22 cellular contexts compared by ENCODE assay signal in the genomic region with DNA sequence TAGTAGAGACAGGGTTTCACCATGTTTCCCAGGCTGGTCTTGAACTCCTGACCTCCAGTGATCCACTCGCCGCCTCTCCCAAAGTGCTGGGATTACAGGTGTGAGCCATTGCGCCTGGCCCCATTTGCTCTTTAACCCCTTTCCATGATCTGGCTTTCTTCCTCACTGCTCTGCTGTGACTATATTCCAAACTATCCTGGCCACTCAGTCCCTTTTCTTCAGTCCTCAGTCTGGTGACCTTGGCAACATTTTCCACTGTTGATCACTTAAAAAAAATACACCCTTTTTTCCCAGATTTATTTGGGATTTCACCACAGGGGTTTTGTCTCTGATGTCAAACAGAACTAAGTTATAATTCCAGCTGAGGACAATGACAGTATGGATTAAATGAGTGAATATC. TPM values are rescaled to one million over a fixed set of nuclear protein-coding genes. Genes with fewer than 3 reads are reported as not detected.
DNase-seq lines count a peak whose midpoint lies in the region; TF ChIP-seq lines count a peak whose summit lies in the region.
"Had no signal": no experiment of that assay in that cellular context is flagged by ENCODE, and none has a peak within 500 bp of the region (broad histone marks: within the 10 kb centered on the region; RNA-seq: fewer than 3 reads in every experiment).

No MANE protein-coding gene starts in this region.

- peak overlapping the region; percentile 34 for H2BK5ac ChIP-seq in mesenchymal stem cell (ENCODE audit: low read depth, low read length, poor library complexity, severe bottlenecking)

- no peak for TF ChIP-seq POLR2A in suprapubic skin (IDR thresholded peaks at IDR 0.05)

- H2AFZ ChIP-seq in mesenchymal stem cell (ENCODE audit: low read depth, low read length): no peak overlapping the region

- no peak overlapping the region for H3K23ac ChIP-seq in mesenchymal stem cell (ENCODE audit: low read length in 2 of 2)

- peak overlapping the region; percentile 71 for H3K27ac Mint-ChIP-seq in activated T-cell treated with anti-CD3 and anti-CD28 coated beads, Interleukin-2, amount 50 U/mL, for 24 hours
- H3K27ac Mint-ChIP-seq: activated CD8-positive, alpha-beta T cell treated with anti-CD3 and anti-CD28 coated beads for 36 hours; T-helper 17 cell had no signal

- H3K4me3 ChIP-seq in SJSA1: no peak overlapping the region
- H3K4me3 ChIP-seq in mesenchymal stem cell (ENCODE audit: insufficient read depth in 1 of 2, low read depth in 1 of 2, low read length in 2 of 2): no peak overlapping the region
- no peak overlapping the region for H3K4me3 ChIP-seq in suprapubic skin
- H3K4me3 ChIP-seq: BLaER1, body of pancreas, coronary artery, thyroid gland had no signal

- DNase-seq in activated T-cell treated with anti-CD3 and anti-CD28 coated beads, Interleukin-2, amount 50 U/mL, for 24 hours: no peak
- no peak for DNase-seq in activated T-cell treated with anti-CD3 and anti-CD28 coated beads, Interleukin-2, amount 50 U/mL, for 1 hour
- DNase-seq in SJSA1 (ENCODE audit: low read depth in 1 of 2, low spot score in 2 of 2) (peak in 1 of 2 experiments; percentile 12), mesenchymal stem cell (peak; percentile 47), suprapubic skin (ENCODE audit: low spot score in 2 of 2) (no peak), NCI-H1105 treated with DMSO at 0.1 percent for 48 hours (lab: John Stamatoyannopoulos, UW) (no peak), globus pallidus (ENCODE audit: low spot score) (no peak), NCI-H1436 treated with DMSO at 0.1 percent for 48 hours (lab: John Stamatoyannopoulos, UW) (no peak)
- DNase-seq: 8988T; activated CD8-positive, alpha-beta T cell treated with anti-CD3 and anti-CD28 coated beads for 36 hours; activated T-cell treated with anti-CD3 and anti-CD28 coated beads, Interleukin-2, amount 50 U/mL, for 48 hours; body of pancreas; GOT3; NCI-H1436; NCI-H524 treated with DMSO at 0.1 percent for 48 hours; SHP77 treated with DMSO at 0.1 percent for 48 hours; T-helper 17 cell; thyroid gland; WERI-Rb-1 had no signal

- peaks cover 52% of the 10 kb centered on the region for H3K4me1 ChIP-seq in SJSA1 (replicated peaks)
- H3K4me1 ChIP-seq in mesenchymal stem cell (ENCODE audit: control insufficient read depth, insufficient read depth, low read depth, low read length): peaks cover 9% of the 10 kb centered on the region
- no peaks in the 10 kb centered on the region for H3K4me1 ChIP-seq in suprapubic skin
- H3K4me1 ChIP-seq: BLaER1, thyroid gland had no signal

- no peak overlapping the region for H2AK5ac ChIP-seq in mesenchymal stem cell (ENCODE audit: low read length, severe bottlenecking)

- 71% methylated on average over 3 of the region's 3 CpGs for WGBS in mesenchymal stem cell
- 87% methylated on average over 3 of the region's 3 CpGs for WGBS in suprapubic skin

- peak overlapping the region; percentile 62 for H3K9ac ChIP-seq in mesenchymal stem cell (ENCODE audit: low read length)
- H3K9ac ChIP-seq: BLaER1 had no signal

- no peak overlapping the region for H4K91ac ChIP-seq in mesenchymal stem cell (ENCODE audit: low read length)

- H3K36me3 Mint-ChIP-seq in activated T-cell treated with anti-CD3 and anti-CD28 coated beads, Interleukin-2, amount 50 U/mL, for 24 hours (ENCODE audit: low read depth): no peaks in the 10 kb centered on the region

- H2BK12ac ChIP-seq in mesenchymal stem cell (ENCODE audit: low read length in 2 of 2): no peak overlapping the region

- peaks cover 2% of the 10 kb centered on the region for H3K27me3 Mint-ChIP-seq in activated T-cell treated with anti-CD3 and anti-CD28 coated beads, Interleukin-2, amount 50 U/mL, for 24 hours
- H3K27me3 Mint-ChIP-seq: activated CD8-positive, alpha-beta T cell treated with anti-CD3 and anti-CD28 coated beads for 36 hours; activated naive CD4-positive, alpha-beta T cell treated with anti-CD3 and anti-CD28 coated beads, Interleukin-2, amount 50 U/mL, for 24 hours had no signal

- no peak overlapping the region for H3K4me2 ChIP-seq in mesenchymal stem cell (ENCODE audit: low read length, poor library complexity, severe bottlenecking)
- H3K4me2 ChIP-seq: BLaER1 had no signal

- H3K27ac ChIP-seq in SJSA1 (peak overlapping the region; percentile 95), mesenchymal stem cell (ENCODE audit: low read length, poor library complexity, severe bottlenecking) (peak overlapping the region; percentile 97), suprapubic skin (peak overlapping the region; percentile 39)
- H3K27ac ChIP-seq: BLaER1, thyroid gland, WERI-Rb-1 had no signal

- no peaks in the 10 kb centered on the region for H3K27me3 ChIP-seq in SJSA1 (replicated peaks)
- no peaks in the 10 kb centered on the region for H3K27me3 ChIP-seq in mesenchymal stem cell (ENCODE audit: control insufficient read depth in 1 of 2, insufficient read depth in 1 of 2, low read length in 2 of 2)
- no peaks in the 10 kb centered on the region for H3K27me3 ChIP-seq in suprapubic skin
- H3K27me3 ChIP-seq: BLaER1, body of pancreas, thyroid gland had no signal

- H2BK15ac ChIP-seq in mesenchymal stem cell (ENCODE audit: low read depth, poor library complexity, severe bottlenecking): no peak overlapping the region

- TF ChIP-seq EP300 in suprapubic skin (IDR thresholded peaks at IDR 0.05): no peak

- peaks cover 36% of the 10 kb centered on the region for H3K4me1 Mint-ChIP-seq in activated T-cell treated with anti-CD3 and anti-CD28 coated beads, Interleukin-2, amount 50 U/mL, for 24 hours (ENCODE audit: low read depth)
- H3K4me1 Mint-ChIP-seq: T-helper 17 cell had no signal

- H3K14ac ChIP-seq in mesenchymal stem cell (ENCODE audit: low read length in 2 of 2): no peak overlapping the region

- no peak overlapping the region for H3K4ac ChIP-seq in mesenchymal stem cell (ENCODE audit: low read depth in 1 of 2, low read length in 2 of 2)

- H3K9me3 ChIP-seq in SJSA1 (replicated peaks) (no peaks in the 10 kb centered on the region), mesenchymal stem cell (ENCODE audit: control insufficient read depth, low read length) (no peaks in the 10 kb centered on the region), suprapubic skin (no peaks in the 10 kb centered on the region)
- H3K9me3 ChIP-seq: BLaER1, body of pancreas, thyroid gland had no signal

- H2BK120ac ChIP-seq in mesenchymal stem cell (ENCODE audit: low read depth, low read length): no peak overlapping the region

- no peaks in the 10 kb centered on the region for H3K36me3 ChIP-seq in SJSA1
- no peaks in the 10 kb centered on the region for H3K36me3 ChIP-seq in mesenchymal stem cell (ENCODE audit: control insufficient read depth in 1 of 2, insufficient read depth in 2 of 2, low read depth in 1 of 2, low read length in 2 of 2)
- no peaks in the 10 kb centered on the region for H3K36me3 ChIP-seq in suprapubic skin
- H3K36me3 ChIP-seq: BLaER1, thyroid gland, WERI-Rb-1 had no signal

- TF ChIP-seq CTCF in suprapubic skin (IDR thresholded peaks at IDR 0.05): no peak

- H3K9me3 Mint-ChIP-seq in activated T-cell treated with anti-CD3 and anti-CD28 coated beads, Interleukin-2, amount 50 U/mL, for 24 hours: no peaks in the 10 kb centered on the region
- H3K9me3 Mint-ChIP-seq: activated CD8-positive, alpha-beta T cell treated with anti-CD3 and anti-CD28 coated beads for 36 hours; activated naive CD4-positive, alpha-beta T cell treated with anti-CD3 and anti-CD28 coated beads, Interleukin-2, amount 50 U/mL, for 24 hours had no signal

- H3K18ac ChIP-seq in mesenchymal stem cell (ENCODE audit: low read depth in 1 of 2, low read length in 2 of 2): no peak overlapping the region

- no peak overlapping the region for H3K4me3 Mint-ChIP-seq in activated T-cell treated with anti-CD3 and anti-CD28 coated beads, Interleukin-2, amount 50 U/mL, for 24 hours
- H3K4me3 Mint-ChIP-seq: activated CD8-positive, alpha-beta T cell treated with anti-CD3 and anti-CD28 coated beads for 36 hours; activated naive CD4-positive, alpha-beta T cell treated with anti-CD3 and anti-CD28 coated beads, Interleukin-2, amount 50 U/mL, for 24 hours; T-helper 17 cell had no signal

- H3K79me1 ChIP-seq in mesenchymal stem cell (replicated peaks; ENCODE audit: low read length, poor library complexity, severe bottlenecking): no peaks in the 10 kb centered on the region

- H4K8ac ChIP-seq in mesenchymal stem cell (ENCODE audit: low read length): no peak overlapping the region

RNA-seq across cellular contexts. Expression of a gene that starts 24.5 kb away (rescaled TPM):
- total RNA-seq in SJSA1 (2014; rRNA removed; shearing (Covaris generic)): not detected in 2 replicates
- polyA plus RNA-seq in mesenchymal stem cell (2013, experiment 1 of 2): not detected
- polyA plus RNA-seq in mesenchymal stem cell (2013, experiment 2 of 2): not detected
- not detected for total RNA-seq in suprapubic skin
- total RNA-seq: activated CD8-positive, alpha-beta T cell treated with anti-CD3 and anti-CD28 coated beads for 36 hours; body of pancreas; T-helper 17 cell; thyroid gland had no signal

Comparison
In these comparisons a context has a peak if more than half of its experiments do, and no peak if none do; other contexts are left out.
1. H3K27ac ChIP-seq: peak in every context shown above with its lines; median percentile 97 in mesenchymal stem cell; 95 in SJSA1; 39 in suprapubic skin.